In genomic region chr19:45902651-45903625, GRCh38 we compare ENCODE assay signal across 1 cellular context.
TF ChIP-seq lines count a peak whose summit lies in the region.

No MANE protein-coding gene starts in this region.

TF ChIP-seq in HEK293, 187 proteins besides CTCF, POLR2A, EP300 and RAD21 (continued from another document and continues in another):
- TF ChIP-seq ZNF518A (tag by site-specific recombination; conservative IDR thresholded peaks at IDR 0.05; ENCODE audit: low read depth) (no peak), ZBTB17 (tag by site-specific recombination; IDR thresholded peaks at IDR 0.05) (0 out of 2 replicates have a peak, but pooled peaks have one; percentile 12), ZNF26 (tag by site-specific recombination; IDR thresholded peaks at IDR 0.05) (no peak), ZNF473 (tag by site-specific recombination; IDR thresholded peaks at IDR 0.05) (no peak), BCL11B (tag by site-specific recombination; IDR thresholded peaks at IDR 0.05; ENCODE audit: low read depth) (no peak), ZSCAN30 (tag by site-specific recombination; IDR thresholded peaks at IDR 0.05) (no peak), GLI4 (tag by site-specific recombination; IDR thresholded peaks at IDR 0.05) (no peak), ZNF513 (tag by site-specific recombination; IDR thresholded peaks at IDR 0.05) (no peak), ZNF677 (tag by site-specific recombination; IDR thresholded peaks at IDR 0.05) (no peak), ZNF701 (tag by site-specific recombination; IDR thresholded peaks at IDR 0.05) (no peak), ZNF664 (tag by site-specific recombination; IDR thresholded peaks at IDR 0.05) (no peak), HOXA7 (CRISPR knock-in tag; IDR thresholded peaks at IDR 0.05; ENCODE audit: borderline replicate concordance) (no peak), ZEB2 (tag by site-specific recombination; IDR thresholded peaks at IDR 0.05) (peak; percentile 76), ZNF335 (tag by site-specific recombination; conservative IDR thresholded peaks at IDR 0.05) (no peak), ZNF324 (tag by site-specific recombination; IDR thresholded peaks at IDR 0.05) (no peak), ZNF747 (tag by site-specific recombination; IDR thresholded peaks at IDR 0.05) (no peak), ZNF549 (tag by site-specific recombination; IDR thresholded peaks at IDR 0.05) (no peak), ZNF776 (tag by site-specific recombination; IDR thresholded peaks at IDR 0.05; ENCODE audit: borderline replicate concordance) (no peak), ZNF292 (tag by site-specific recombination; IDR thresholded peaks at IDR 0.05; ENCODE audit: borderline replicate concordance, low read depth) (no peak), ZNF266 (tag by site-specific recombination; IDR thresholded peaks at IDR 0.05; ENCODE audit: low read depth) (no peak), ZNF248 (tag by site-specific recombination; IDR thresholded peaks at IDR 0.05) (no peak), HOXD13 (CRISPR knock-in tag; IDR thresholded peaks at IDR 0.05; ENCODE audit: borderline replicate concordance) (no peak), ZNF561 (tag by site-specific recombination; IDR thresholded peaks at IDR 0.05; ENCODE audit: borderline replicate concordance) (peak; percentile 22; the same call in 1 of the 2 replicates), ZNF704 (tag by site-specific recombination; IDR thresholded peaks at IDR 0.05) (no peak), ZNF560 (tag by site-specific recombination; IDR thresholded peaks at IDR 0.05; ENCODE audit: borderline replicate concordance) (no peak), ZNF37A (tag by site-specific recombination; IDR thresholded peaks at IDR 0.05) (no peak), ZNF596 (tag by site-specific recombination; IDR thresholded peaks at IDR 0.05) (no peak), ZNF19 (tag by site-specific recombination; IDR thresholded peaks at IDR 0.05; ENCODE audit: low read depth) (no peak), HOXC10 (CRISPR knock-in tag; IDR thresholded peaks at IDR 0.05) (no peak), ZFHX2 (tag by site-specific recombination; conservative IDR thresholded peaks at IDR 0.05) (peak; percentile 96), YY1 (tag by site-specific recombination; IDR thresholded peaks at IDR 0.05) (no peak), OSR2 (tag by site-specific recombination; IDR thresholded peaks at IDR 0.05) (no peak), ZBTB44 (tag by site-specific recombination; IDR thresholded peaks at IDR 0.05) (no peak), ZNF148 (tag by site-specific recombination; IDR thresholded peaks at IDR 0.05; ENCODE audit: borderline replicate concordance) (no peak), ZNF202 (tag by site-specific recombination; IDR thresholded peaks at IDR 0.05; ENCODE audit: borderline replicate concordance) (no peak), TSHZ1 (tag by site-specific recombination; IDR thresholded peaks at IDR 0.05; ENCODE audit: borderline replicate concordance) (no peak), ZNF48 (tag by site-specific recombination; IDR thresholded peaks at IDR 0.05) (no peak), ZBTB10 (tag by site-specific recombination; IDR thresholded peaks at IDR 0.05) (peak; percentile 60; the same call in 1 of the 2 replicates), KLF8 (tag by site-specific recombination; IDR thresholded peaks at IDR 0.05) (peak; percentile 82), SP7 (tag by site-specific recombination; IDR thresholded peaks at IDR 0.05) (peak; percentile 31), ZNF366 (tag by site-specific recombination; conservative IDR thresholded peaks at IDR 0.05) (no peak), ZFP37 (tag by site-specific recombination; IDR thresholded peaks at IDR 0.05) (peak; percentile 19; the same call in 1 of the 2 replicates)
